In genomic region chr1:109425902-109426277, GRCh38 we compare ENCODE assay signal across 1 cellular context.
TF ChIP-seq lines count a peak whose summit lies in the region.

No MANE protein-coding gene starts in this region.

TF ChIP-seq in K562, 482 proteins besides CTCF, POLR2A, EP300 and RAD21 (continues in another document):
- TF ChIP-seq ARID3A (IDR thresholded peaks at IDR 0.05; ENCODE audit: borderline replicate concordance, low read depth, low read length): 0 out of 2 replicates have a peak, but pooled peaks have one; percentile 6
- peak; percentile 33 for TF ChIP-seq BCOR (IDR thresholded peaks at IDR 0.05)
- no peak for TF ChIP-seq FOXA1 (IDR thresholded peaks at IDR 0.05; ENCODE audit: borderline replicate concordance)
- TF ChIP-seq ZNF77 (CRISPR knock-in tag; IDR thresholded peaks at IDR 0.05): no peak
- TF ChIP-seq ZNF384 (IDR thresholded peaks at IDR 0.05; ENCODE audit: low read depth, low read length): no peak
- peak in 1 of 2 experiments; percentile 78; a peak in 1 of 4 replicates for TF ChIP-seq SIN3A (IDR thresholded peaks at IDR 0.05; ENCODE audit: borderline replicate concordance in 2 of 2, control insufficient read depth in 1 of 2, low read depth in 2 of 2, low read length in 2 of 2)
- TF ChIP-seq TAL1 (IDR thresholded peaks at IDR 0.05): 0 out of 2 replicates have a peak, but pooled peaks have one; percentile 18
- peak; percentile 75 for TF ChIP-seq SMARCA4 (IDR thresholded peaks at IDR 0.05)
- TF ChIP-seq MIER1 (IDR thresholded peaks at IDR 0.05; ENCODE audit: low read depth): peak; percentile 32; the same call in 1 of the 2 replicates
- TF ChIP-seq, protein P1, sequence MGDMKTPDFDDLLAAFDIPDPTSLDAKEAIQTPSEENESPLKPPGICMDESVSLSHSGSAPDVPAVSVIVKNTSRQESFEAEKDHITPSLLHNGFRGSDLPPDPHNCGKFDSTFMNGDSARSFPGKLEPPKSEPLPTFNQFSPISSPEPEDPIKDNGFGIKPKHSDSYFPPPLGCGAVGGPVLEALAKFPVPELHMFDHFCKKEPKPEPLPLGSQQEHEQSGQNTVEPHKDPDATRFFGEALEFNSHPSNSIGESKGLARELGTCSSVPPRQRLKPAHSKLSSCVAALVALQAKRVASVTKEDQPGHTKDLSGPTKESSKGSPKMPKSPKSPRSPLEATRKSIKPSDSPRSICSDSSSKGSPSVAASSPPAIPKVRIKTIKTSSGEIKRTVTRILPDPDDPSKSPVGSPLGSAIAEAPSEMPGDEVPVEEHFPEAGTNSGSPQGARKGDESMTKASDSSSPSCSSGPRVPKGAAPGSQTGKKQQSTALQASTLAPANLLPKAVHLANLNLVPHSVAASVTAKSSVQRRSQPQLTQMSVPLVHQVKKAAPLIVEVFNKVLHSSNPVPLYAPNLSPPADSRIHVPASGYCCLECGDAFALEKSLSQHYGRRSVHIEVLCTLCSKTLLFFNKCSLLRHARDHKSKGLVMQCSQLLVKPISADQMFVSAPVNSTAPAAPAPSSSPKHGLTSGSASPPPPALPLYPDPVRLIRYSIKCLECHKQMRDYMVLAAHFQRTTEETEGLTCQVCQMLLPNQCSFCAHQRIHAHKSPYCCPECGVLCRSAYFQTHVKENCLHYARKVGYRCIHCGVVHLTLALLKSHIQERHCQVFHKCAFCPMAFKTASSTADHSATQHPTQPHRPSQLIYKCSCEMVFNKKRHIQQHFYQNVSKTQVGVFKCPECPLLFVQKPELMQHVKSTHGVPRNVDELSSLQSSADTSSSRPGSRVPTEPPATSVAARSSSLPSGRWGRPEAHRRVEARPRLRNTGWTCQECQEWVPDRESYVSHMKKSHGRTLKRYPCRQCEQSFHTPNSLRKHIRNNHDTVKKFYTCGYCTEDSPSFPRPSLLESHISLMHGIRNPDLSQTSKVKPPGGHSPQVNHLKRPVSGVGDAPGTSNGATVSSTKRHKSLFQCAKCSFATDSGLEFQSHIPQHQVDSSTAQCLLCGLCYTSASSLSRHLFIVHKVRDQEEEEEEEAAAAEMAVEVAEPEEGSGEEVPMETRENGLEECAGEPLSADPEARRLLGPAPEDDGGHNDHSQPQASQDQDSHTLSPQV (IDR thresholded peaks at IDR 0.05): no peak; the same call in 1 of the 2 replicates
- no peak for TF ChIP-seq IRF9 (tag; IDR thresholded peaks at IDR 0.05)
- TF ChIP-seq NCOA1 (IDR thresholded peaks at IDR 0.05; ENCODE audit: low read depth): peak; percentile 31; the same call in 1 of the 2 replicates
- TF ChIP-seq, protein P2, sequence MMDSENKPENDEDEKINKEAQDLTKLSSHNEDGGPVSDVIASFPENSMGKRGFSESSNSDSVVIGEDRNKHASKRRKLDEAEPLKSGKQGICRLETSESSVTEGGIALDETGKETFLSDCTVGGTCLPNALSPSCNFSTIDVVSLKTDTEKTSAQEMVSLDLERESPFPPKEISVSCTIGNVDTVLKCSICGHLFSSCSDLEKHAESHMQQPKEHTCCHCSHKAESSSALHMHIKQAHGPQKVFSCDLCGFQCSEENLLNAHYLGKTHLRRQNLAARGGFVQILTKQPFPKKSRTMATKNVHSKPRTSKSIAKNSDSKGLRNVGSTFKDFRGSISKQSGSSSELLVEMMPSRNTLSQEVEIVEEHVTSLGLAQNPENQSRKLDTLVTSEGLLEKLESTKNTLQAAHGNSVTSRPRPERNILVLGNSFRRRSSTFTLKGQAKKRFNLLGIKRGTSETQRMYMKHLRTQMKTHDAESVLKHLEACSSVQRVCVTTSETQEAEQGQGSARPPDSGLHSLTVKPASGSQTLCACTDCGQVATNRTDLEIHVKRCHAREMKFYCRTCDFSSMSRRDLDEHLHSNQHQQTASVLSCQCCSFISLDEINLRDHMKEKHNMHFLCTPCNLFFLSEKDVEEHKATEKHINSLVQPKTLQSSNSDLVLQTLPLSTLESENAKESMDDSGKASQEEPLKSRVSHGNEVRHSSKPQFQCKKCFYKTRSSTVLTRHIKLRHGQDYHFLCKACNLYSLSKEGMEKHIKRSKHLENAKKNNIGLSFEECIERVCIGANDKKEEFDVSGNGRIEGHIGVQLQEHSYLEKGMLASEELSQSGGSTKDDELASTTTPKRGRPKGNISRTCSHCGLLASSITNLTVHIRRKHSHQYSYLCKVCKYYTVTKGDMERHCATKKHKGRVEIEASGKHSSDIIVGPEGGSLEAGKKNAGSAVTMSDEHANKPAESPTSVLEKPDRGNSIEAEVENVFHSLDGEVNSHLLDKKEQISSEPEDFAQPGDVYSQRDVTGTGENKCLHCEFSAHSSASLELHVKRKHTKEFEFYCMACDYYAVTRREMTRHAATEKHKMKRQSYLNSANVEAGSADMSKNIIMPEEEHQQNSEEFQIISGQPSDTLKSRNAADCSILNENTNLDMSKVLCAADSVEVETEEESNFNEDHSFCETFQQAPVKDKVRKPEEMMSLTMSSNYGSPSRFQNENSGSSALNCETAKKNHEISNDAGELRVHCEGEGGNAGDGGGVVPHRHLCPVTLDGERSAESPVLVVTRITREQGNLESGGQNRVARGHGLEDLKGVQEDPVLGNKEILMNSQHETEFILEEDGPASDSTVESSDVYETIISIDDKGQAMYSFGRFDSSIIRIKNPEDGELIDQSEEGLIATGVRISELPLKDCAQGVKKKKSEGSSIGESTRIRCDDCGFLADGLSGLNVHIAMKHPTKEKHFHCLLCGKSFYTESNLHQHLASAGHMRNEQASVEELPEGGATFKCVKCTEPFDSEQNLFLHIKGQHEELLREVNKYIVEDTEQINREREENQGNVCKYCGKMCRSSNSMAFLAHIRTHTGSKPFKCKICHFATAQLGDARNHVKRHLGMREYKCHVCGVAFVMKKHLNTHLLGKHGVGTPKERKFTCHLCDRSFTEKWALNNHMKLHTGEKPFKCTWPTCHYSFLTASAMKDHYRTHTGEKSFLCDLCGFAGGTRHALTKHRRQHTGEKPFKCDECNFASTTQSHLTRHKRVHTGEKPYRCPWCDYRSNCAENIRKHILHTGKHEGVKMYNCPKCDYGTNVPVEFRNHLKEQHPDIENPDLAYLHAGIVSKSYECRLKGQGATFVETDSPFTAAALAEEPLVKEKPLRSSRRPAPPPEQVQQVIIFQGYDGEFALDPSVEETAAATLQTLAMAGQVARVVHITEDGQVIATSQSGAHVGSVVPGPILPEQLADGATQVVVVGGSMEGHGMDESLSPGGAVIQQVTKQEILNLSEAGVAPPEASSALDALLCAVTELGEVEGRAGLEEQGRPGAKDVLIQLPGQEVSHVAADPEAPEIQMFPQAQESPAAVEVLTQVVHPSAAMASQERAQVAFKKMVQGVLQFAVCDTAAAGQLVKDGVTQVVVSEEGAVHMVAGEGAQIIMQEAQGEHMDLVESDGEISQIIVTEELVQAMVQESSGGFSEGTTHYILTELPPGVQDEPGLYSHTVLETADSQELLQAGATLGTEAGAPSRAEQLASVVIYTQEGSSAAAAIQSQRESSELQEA (IDR thresholded peaks at IDR 0.05; ENCODE audit: low read depth): no peak
- peak; percentile 40 for TF ChIP-seq DACH1 (IDR thresholded peaks at IDR 0.05; ENCODE audit: partially characterized antibody)
- TF ChIP-seq ZBED1 (IDR thresholded peaks at IDR 0.05): peak; percentile 64; the same call in 1 of the 2 replicates
- no peak for TF ChIP-seq MBD2 (IDR thresholded peaks at IDR 0.05; ENCODE audit: borderline replicate concordance, low read depth)
- TF ChIP-seq SMARCE1 (IDR thresholded peaks at IDR 0.05): peak; percentile 76
- TF ChIP-seq HMGXB4 (CRISPR knock-in tag; IDR thresholded peaks at IDR 0.05): 0 out of 2 replicates have a peak, but pooled peaks have one; percentile 74
- peak; percentile 82 for TF ChIP-seq ZNF12 (CRISPR knock-in tag; IDR thresholded peaks at IDR 0.05)
- no peak for TF ChIP-seq NFXL1 (CRISPR knock-in tag; IDR thresholded peaks at IDR 0.05)
- TF ChIP-seq LCOR (CRISPR knock-in tag; IDR thresholded peaks at IDR 0.05): peak; percentile 77
- TF ChIP-seq, protein P3, sequence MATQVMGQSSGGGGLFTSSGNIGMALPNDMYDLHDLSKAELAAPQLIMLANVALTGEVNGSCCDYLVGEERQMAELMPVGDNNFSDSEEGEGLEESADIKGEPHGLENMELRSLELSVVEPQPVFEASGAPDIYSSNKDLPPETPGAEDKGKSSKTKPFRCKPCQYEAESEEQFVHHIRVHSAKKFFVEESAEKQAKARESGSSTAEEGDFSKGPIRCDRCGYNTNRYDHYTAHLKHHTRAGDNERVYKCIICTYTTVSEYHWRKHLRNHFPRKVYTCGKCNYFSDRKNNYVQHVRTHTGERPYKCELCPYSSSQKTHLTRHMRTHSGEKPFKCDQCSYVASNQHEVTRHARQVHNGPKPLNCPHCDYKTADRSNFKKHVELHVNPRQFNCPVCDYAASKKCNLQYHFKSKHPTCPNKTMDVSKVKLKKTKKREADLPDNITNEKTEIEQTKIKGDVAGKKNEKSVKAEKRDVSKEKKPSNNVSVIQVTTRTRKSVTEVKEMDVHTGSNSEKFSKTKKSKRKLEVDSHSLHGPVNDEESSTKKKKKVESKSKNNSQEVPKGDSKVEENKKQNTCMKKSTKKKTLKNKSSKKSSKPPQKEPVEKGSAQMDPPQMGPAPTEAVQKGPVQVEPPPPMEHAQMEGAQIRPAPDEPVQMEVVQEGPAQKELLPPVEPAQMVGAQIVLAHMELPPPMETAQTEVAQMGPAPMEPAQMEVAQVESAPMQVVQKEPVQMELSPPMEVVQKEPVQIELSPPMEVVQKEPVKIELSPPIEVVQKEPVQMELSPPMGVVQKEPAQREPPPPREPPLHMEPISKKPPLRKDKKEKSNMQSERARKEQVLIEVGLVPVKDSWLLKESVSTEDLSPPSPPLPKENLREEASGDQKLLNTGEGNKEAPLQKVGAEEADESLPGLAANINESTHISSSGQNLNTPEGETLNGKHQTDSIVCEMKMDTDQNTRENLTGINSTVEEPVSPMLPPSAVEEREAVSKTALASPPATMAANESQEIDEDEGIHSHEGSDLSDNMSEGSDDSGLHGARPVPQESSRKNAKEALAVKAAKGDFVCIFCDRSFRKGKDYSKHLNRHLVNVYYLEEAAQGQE (CRISPR knock-in tag; IDR thresholded peaks at IDR 0.05; ENCODE audit: low read depth): 0 out of 2 replicates have a peak, but pooled peaks have one; percentile 9
- no peak for TF ChIP-seq SMARCB1 (IDR thresholded peaks at IDR 0.05; ENCODE audit: insufficient read length, low read depth)
- peak in 1 of 2 experiments; percentile 42; a peak in 1 of 4 replicates for TF ChIP-seq ARNT (IDR thresholded peaks at IDR 0.05)
- peak; percentile 60; the same call in 1 of the 2 replicates for TF ChIP-seq PHF21A (IDR thresholded peaks at IDR 0.05; ENCODE audit: borderline replicate concordance, low read depth)
- TF ChIP-seq, protein P4, sequence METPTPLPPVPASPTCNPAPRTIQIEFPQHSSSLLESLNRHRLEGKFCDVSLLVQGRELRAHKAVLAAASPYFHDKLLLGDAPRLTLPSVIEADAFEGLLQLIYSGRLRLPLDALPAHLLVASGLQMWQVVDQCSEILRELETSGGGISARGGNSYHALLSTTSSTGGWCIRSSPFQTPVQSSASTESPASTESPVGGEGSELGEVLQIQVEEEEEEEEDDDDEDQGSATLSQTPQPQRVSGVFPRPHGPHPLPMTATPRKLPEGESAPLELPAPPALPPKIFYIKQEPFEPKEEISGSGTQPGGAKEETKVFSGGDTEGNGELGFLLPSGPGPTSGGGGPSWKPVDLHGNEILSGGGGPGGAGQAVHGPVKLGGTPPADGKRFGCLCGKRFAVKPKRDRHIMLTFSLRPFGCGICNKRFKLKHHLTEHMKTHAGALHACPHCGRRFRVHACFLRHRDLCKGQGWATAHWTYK (CRISPR knock-in tag; IDR thresholded peaks at IDR 0.05): peak; percentile 37; the same call in 1 of the 2 replicates
- peak; percentile 84 for TF ChIP-seq NFE2 (IDR thresholded peaks at IDR 0.05; ENCODE audit: low read depth)
- TF ChIP-seq, protein P5, sequence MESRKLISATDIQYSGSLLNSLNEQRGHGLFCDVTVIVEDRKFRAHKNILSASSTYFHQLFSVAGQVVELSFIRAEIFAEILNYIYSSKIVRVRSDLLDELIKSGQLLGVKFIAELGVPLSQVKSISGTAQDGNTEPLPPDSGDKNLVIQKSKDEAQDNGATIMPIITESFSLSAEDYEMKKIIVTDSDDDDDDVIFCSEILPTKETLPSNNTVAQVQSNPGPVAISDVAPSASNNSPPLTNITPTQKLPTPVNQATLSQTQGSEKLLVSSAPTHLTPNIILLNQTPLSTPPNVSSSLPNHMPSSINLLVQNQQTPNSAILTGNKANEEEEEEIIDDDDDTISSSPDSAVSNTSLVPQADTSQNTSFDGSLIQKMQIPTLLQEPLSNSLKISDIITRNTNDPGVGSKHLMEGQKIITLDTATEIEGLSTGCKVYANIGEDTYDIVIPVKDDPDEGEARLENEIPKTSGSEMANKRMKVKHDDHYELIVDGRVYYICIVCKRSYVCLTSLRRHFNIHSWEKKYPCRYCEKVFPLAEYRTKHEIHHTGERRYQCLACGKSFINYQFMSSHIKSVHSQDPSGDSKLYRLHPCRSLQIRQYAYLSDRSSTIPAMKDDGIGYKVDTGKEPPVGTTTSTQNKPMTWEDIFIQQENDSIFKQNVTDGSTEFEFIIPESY (CRISPR knock-in tag; IDR thresholded peaks at IDR 0.05): no peak
- peak; percentile 35 for TF ChIP-seq MAFK (IDR thresholded peaks at IDR 0.05; ENCODE audit: low read length)
- TF ChIP-seq FOXJ3 (CRISPR knock-in tag; IDR thresholded peaks at IDR 0.05): no peak
- TF ChIP-seq HLTF (IDR thresholded peaks at IDR 0.05): 0 out of 2 replicates have a peak, but pooled peaks have one; percentile 27
- TF ChIP-seq L3MBTL2 (IDR thresholded peaks at IDR 0.05): no peak
